8 cellular contexts compared by ENCODE assay signal in the genomic region with DNA sequence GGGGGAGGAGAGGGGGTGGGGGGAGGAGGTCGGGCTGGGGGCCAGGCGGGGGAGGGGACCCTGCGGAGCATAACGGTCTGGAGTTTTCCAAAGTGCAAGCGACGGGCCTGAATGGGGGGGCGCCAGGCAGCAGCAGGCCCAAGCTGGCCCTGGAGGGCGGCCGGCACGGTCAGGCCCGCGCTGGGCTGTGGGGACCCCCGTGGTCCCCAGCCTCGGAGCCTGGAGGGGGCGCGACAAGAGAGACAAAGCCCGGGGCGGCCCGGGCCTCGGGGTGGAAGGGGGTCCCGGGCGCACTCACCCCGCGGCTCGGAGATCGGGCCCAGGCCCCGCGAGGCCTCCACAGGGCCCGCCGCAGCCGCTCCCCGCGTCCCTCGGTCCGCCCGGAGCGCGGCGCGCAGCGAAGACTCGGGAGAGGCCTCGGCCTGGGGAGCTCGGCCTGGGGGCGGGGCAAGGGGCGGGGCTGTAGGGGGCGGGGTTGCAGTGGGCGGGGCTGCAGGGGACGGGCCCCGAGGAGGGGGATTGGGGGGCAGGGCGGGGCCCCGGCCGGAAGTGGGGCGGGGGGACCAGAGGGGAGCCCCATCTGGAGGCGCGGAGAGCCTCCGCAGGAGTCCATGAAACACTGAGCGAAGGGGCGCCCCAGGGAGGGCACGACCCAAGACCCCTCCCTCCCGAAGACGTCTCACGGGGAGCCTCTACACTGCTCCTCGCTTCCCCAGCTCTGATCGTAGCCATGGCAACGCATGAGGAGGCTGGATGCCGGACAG. TPM values are rescaled to one million over a fixed set of nuclear protein-coding genes. Genes with fewer than 3 reads are reported as not detected.
DNase-seq lines count a peak whose midpoint lies in the region; ATAC-seq and TF ChIP-seq lines count a peak whose summit lies in the region.

No MANE protein-coding gene starts in this region.

- peak overlapping the region; percentile 45 for H3K4me3 ChIP-seq in colonic mucosa

- peak overlapping the region in 3 of 4 donors; percentile 57 to 91 (median 70) for H3K4me3 Mint-ChIP-seq in IgD-negative memory B cell

- TF ChIP-seq CTCF in colonic mucosa (IDR thresholded peaks at IDR 0.05) = no peak

- H3K9me3 ChIP-seq in colonic mucosa = no peaks in the 10 kb centered on the region

- peaks cover 2% of the 10 kb centered on the region for H3K36me3 Mint-ChIP-seq in IgD-negative memory B cell

- peaks cover 13% of the 10 kb centered on the region for H3K27me3 ChIP-seq in colonic mucosa

- peak overlapping the region in 1 of 2 donors; percentile 63 for H3K9ac ChIP-seq in colonic mucosa (ENCODE audit: low read depth in 2 of 2, low read length in 2 of 2)

- intact Hi-C loops in colonic mucosa (cut with DNase I) = no loop called here

- ATAC-seq in left lobe of liver (peak; percentile 76), HG02973 (IDR thresholded peaks at IDR 0.05; ENCODE audit: unreplicated experiment) (no peak)

- H3K27me3 Mint-ChIP-seq in IgD-negative memory B cell = peaks cover 8% of the 10 kb centered on the region

- peaks cover 8 to 12% (median 11%) of the 10 kb centered on the region in 3 donors for H3K4me1 Mint-ChIP-seq in IgD-negative memory B cell

- DNase-seq in DMS 273 treated with DMSO at 0.1 percent for 48 hours (lab: John Stamatoyannopoulos, UW) (peak; percentile 65), colonic mucosa (peak; percentile 42), left lobe of liver (ENCODE audit: low spot score) (no peak), HuH-7.5 (ENCODE audit: low spot score) (no peak)
- peak; percentile 26 to 45 for DNase-seq in activated CD4-positive, alpha-beta T cell treated with anti-CD3 and anti-CD28 coated beads for 24 hours (ENCODE audit: low read depth in 2 of 2)
- peak; percentile 47 for DNase-seq in stimulated activated CD4-positive, alpha-beta T cell treated with anti-CD3 and anti-CD28 coated beads, Interleukin-1b, Interleukin-23, amount 100 ng/mL, for 48 hours

- H3K4me1 ChIP-seq in colonic mucosa = no peaks in the 10 kb centered on the region

- no peaks in the 10 kb centered on the region for H3K36me3 ChIP-seq in colonic mucosa

- H3K9me3 Mint-ChIP-seq in IgD-negative memory B cell = peaks cover 0 to 1% (median 0%) of the 10 kb centered on the region in 3 donors

- H3K27ac Mint-ChIP-seq in IgD-negative memory B cell = peak overlapping the region in 1 of 3 donors; percentile 76

- H3K27ac ChIP-seq in colonic mucosa = peak overlapping the region; percentile 53

RNA-seq across cellular contexts. Expression of gene PTPRS, which starts 47.6 kb away (rescaled TPM):
- polyA plus RNA-seq in IgD-negative memory B cell = 0.86 TPM
- total RNA-seq in colonic mucosa (10 to 100 TPM in 1 of 2 donors, 1 to 10 TPM in 1; 7.9 to 15.6 TPM), left lobe of liver (7.3 TPM)

Comparison
In these comparisons a context has a peak if more than half of its experiments do, and no peak if none do; other contexts are left out.
1. DNase-seq: peak in DMS 273 treated with DMSO at 0.1 percent for 48 hours (single experiment), activated CD4-positive, alpha-beta T cell treated with anti-CD3 and anti-CD28 coated beads for 24 hours (2 of 2), colonic mucosa (single experiment) and stimulated activated CD4-positive, alpha-beta T cell treated with anti-CD3 and anti-CD28 coated beads, Interleukin-1b, Interleukin-23, amount 100 ng/mL, for 48 hours (single experiment); none in left lobe of liver (single experiment) and HuH-7.5 (single experiment).